In the genomic region with DNA sequence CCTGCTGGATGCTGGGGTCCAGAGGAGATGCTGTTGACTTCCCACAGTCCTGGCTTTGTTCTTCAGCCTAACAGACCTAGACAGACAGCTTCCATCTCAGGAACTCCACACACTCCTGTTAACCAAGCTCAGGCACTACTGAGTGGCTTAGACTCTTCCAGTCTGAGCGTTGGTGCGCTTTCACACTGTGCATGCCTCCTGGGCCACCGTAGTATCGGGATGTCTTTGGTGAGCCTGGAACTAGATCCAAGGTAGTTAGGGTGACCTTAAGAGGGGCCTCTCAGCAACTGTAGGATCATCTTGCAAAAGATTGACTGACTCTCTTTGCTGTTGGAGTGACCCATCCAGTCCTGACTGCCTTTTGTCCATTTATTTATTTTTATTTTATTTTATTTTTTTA, we compare ENCODE assay signal across 25 cellular contexts.
"Had no signal": no experiment of that assay in that cellular context is flagged by ENCODE, and none has a peak within 500 bp of the region (broad histone marks: within the 10 kb centered on the region; RNA-seq: fewer than 3 reads in every experiment).

No MANE protein-coding gene starts in this region.

- H3K27ac Mint-ChIP-seq: immature natural killer cell; mesothelial cell of epicardium; natural killer cell; stimulated activated naive CD8-positive, alpha-beta T cell treated with anti-CD3 and anti-CD28 coated beads, Interleukin-15, Interleukin-2, amounts not matched to agents 100 ng/mL and 50 ng/mL, for 24 hours; type B pancreatic cell had no signal

- H3K27ac ChIP-seq: left ventricle myocardium inferior, ovary, right atrium auricular region, right lobe of liver, suprapubic skin, thoracic aorta, tibial artery, uterus had no signal

- H3K9me3 Mint-ChIP-seq: immature natural killer cell; mesothelial cell of epicardium; naive B cell; natural killer cell; stimulated activated naive CD8-positive, alpha-beta T cell treated with anti-CD3 and anti-CD28 coated beads, Interleukin-15, Interleukin-2, amounts not matched to agents 100 ng/mL and 50 ng/mL, for 24 hours; type B pancreatic cell had no signal

- H3K4me1 Mint-ChIP-seq: mesothelial cell of epicardium, natural killer cell had no signal

- H3K4me3 Mint-ChIP-seq: immature natural killer cell; mesothelial cell of epicardium; natural killer cell; stimulated activated naive CD8-positive, alpha-beta T cell treated with anti-CD3 and anti-CD28 coated beads, Interleukin-15, Interleukin-2, amounts not matched to agents 100 ng/mL and 50 ng/mL, for 24 hours; type B pancreatic cell had no signal

- H3K4me1 ChIP-seq: left ventricle myocardium inferior, right atrium auricular region, suprapubic skin, uterus had no signal

- H3K4me3 ChIP-seq: left ventricle myocardium inferior, lung, ovary, right atrium auricular region, right lobe of liver, smooth muscle cell, suprapubic skin, thoracic aorta, tibial artery, uterus had no signal

- H3K36me3 ChIP-seq: ovary, uterus had no signal

- DNase-seq: hypothalamus; immature natural killer cell; kidney; left colon; left ventricle myocardium inferior; mesendoderm; naive B cell; natural killer cell; ovary; right lobe of liver; stimulated activated CD4-positive, alpha-beta T cell treated with anti-CD3 and anti-CD28 coated beads, Interleukin-1b, Interleukin-23, amount 100 ng/mL, for 48 hours; stimulated activated CD4-positive, alpha-beta T cell treated with anti-CD3 and anti-CD28 coated beads, Interleukin-2, amount 100 ng/mL, for 48 hours; stimulated activated CD4-positive, alpha-beta T cell treated with anti-CD3 and anti-CD28 coated beads, Interleukin-4, amount 100 ng/mL, for 4 hours; stimulated activated naive CD4-positive, alpha-beta T cell; tibial artery; uterus had no signal

- ATAC-seq: left colon, natural killer cell, right lobe of liver had no signal

- H3K9me3 ChIP-seq: left ventricle myocardium inferior, ovary, right atrium auricular region, right lobe of liver, suprapubic skin, thoracic aorta, tibial artery, uterus had no signal

- H3K27me3 ChIP-seq: ovary, right atrium auricular region, right lobe of liver, suprapubic skin, tibial artery, uterus had no signal

- H3K27me3 Mint-ChIP-seq: naive B cell; progenitor cell of endocrine pancreas; stimulated activated naive CD8-positive, alpha-beta T cell treated with anti-CD3 and anti-CD28 coated beads, Interleukin-15, Interleukin-2, amounts not matched to agents 100 ng/mL and 50 ng/mL, for 24 hours; type B pancreatic cell had no signal
